Comparison of ENCODE assay signal across 1 cellular context in genomic region chr17:42679492-42680330, GRCh38.
TF ChIP-seq lines count a peak whose summit lies in the region.

No MANE protein-coding gene starts in this region.

TF ChIP-seq in K562, 482 proteins besides CTCF, POLR2A, EP300 and RAD21 (continues in another document):
- TF ChIP-seq SNRNP70 (optimal IDR thresholded peaks at IDR 0.05; ENCODE audit: low read depth, low read length) (no peak), EGR1 (conservative IDR thresholded peaks at IDR 0.05) (0 out of 2 replicates have a peak, but pooled peaks have one; percentile 6), ZZZ3 (IDR thresholded peaks at IDR 0.05) (no peak), ZNF384 (IDR thresholded peaks at IDR 0.05; ENCODE audit: low read depth, low read length) (no peak), ZNF212 (CRISPR knock-in tag; IDR thresholded peaks at IDR 0.05) (no peak), SAP30 (IDR thresholded peaks at IDR 0.05; ENCODE audit: borderline replicate concordance, insufficient read depth, low read depth, low read length, poor library complexity, severe bottlenecking) (no peak), MTA3 (IDR thresholded peaks at IDR 0.05; ENCODE audit: borderline replicate concordance) (peak; percentile 69; the same call in 1 of the 2 replicates), COPS2 (conservative IDR thresholded peaks at IDR 0.05) (no peak), CCAR2 (IDR thresholded peaks at IDR 0.05; ENCODE audit: low read depth, low read length) (no peak), HDAC8 (tag; IDR thresholded peaks at IDR 0.05) (no peak; the same call in 1 of the 2 replicates), ZBTB49 (CRISPR knock-in tag; IDR thresholded peaks at IDR 0.05; ENCODE audit: borderline replicate concordance) (no peak), E2F4 (CRISPR knock-in tag; IDR thresholded peaks at IDR 0.05; ENCODE audit: low read depth) (no peak), KDM4B (IDR thresholded peaks at IDR 0.05; ENCODE audit: borderline replicate concordance in 2 of 2, low read depth in 1 of 2) (0 out of 4 replicates have a peak, but pooled peaks of 1 of the 2 experiments have one; percentile 45), MCM7 (IDR thresholded peaks at IDR 0.05) (no peak), ELF4 (CRISPR knock-in tag; IDR thresholded peaks at IDR 0.05) (no peak), ZNF551 (CRISPR knock-in tag; IDR thresholded peaks at IDR 0.05) (no peak), MTA1 (IDR thresholded peaks at IDR 0.05; ENCODE audit: borderline replicate concordance) (no peak), ZNF146 (CRISPR knock-in tag; IDR thresholded peaks at IDR 0.05; ENCODE audit: unreplicated experiment) (no peak), THAP12 (CRISPR knock-in tag; IDR thresholded peaks at IDR 0.05) (no peak; the same call in 1 of the 2 replicates), MITF (IDR thresholded peaks at IDR 0.05) (no peak), SIN3B (IDR thresholded peaks at IDR 0.05; ENCODE audit: low read depth) (no peak), ZSCAN32 (CRISPR knock-in tag; IDR thresholded peaks at IDR 0.05) (no peak), ZNF584 (CRISPR knock-in tag; IDR thresholded peaks at IDR 0.05; ENCODE audit: low read depth) (no peak), SP1 (CRISPR knock-in tag; IDR thresholded peaks at IDR 0.05) (peak; percentile 88), ZNF253 (CRISPR knock-in tag; conservative IDR thresholded peaks at IDR 0.05) (no peak), DPF2 (IDR thresholded peaks at IDR 0.05) (no peak), ZNF431 (CRISPR knock-in tag; IDR thresholded peaks at IDR 0.05) (peak; percentile 79), FOXK1 (CRISPR knock-in tag; IDR thresholded peaks at IDR 0.05; ENCODE audit: borderline replicate concordance) (peak; percentile 72; the same call in 1 of the 2 replicates), SMARCB1 (IDR thresholded peaks at IDR 0.05; ENCODE audit: insufficient read length, low read depth) (no peak), GTF2A2 (tag; IDR thresholded peaks at IDR 0.05) (no peak), MIER1 (IDR thresholded peaks at IDR 0.05; ENCODE audit: low read depth) (no peak), ZNF133 (CRISPR knock-in tag; IDR thresholded peaks at IDR 0.05) (no peak), KLF1 (tag; IDR thresholded peaks at IDR 0.05) (0 out of 2 replicates have a peak, but pooled peaks have one; percentile 23), NFIX (CRISPR knock-in tag; IDR thresholded peaks at IDR 0.05; ENCODE audit: low read depth) (no peak), HLTF (IDR thresholded peaks at IDR 0.05) (no peak), GMEB1 (CRISPR knock-in tag; IDR thresholded peaks at IDR 0.05) (peak; percentile 75), HBP1 (CRISPR knock-in tag; IDR thresholded peaks at IDR 0.05) (no peak), XRCC5 (IDR thresholded peaks at IDR 0.05; ENCODE audit: low read depth, low read length) (no peak), ESRRB (CRISPR knock-in tag; IDR thresholded peaks at IDR 0.05; ENCODE audit: borderline replicate concordance) (no peak), THRB (CRISPR knock-in tag; conservative IDR thresholded peaks at IDR 0.05) (no peak), NFIC (IDR thresholded peaks at IDR 0.05) (peak; percentile 2), DIDO1 (tag; IDR thresholded peaks at IDR 0.05; ENCODE audit: low read depth) (no peak), THAP7 (CRISPR knock-in tag; IDR thresholded peaks at IDR 0.05) (no peak), E2F5 (CRISPR knock-in tag; IDR thresholded peaks at IDR 0.05) (peak; percentile 85; the same call in 1 of the 2 replicates), TCF7 (IDR thresholded peaks at IDR 0.05; ENCODE audit: borderline replicate concordance) (no peak), RB1 (IDR thresholded peaks at IDR 0.05; ENCODE audit: low read depth) (peak; percentile 84), LARP7 (IDR thresholded peaks at IDR 0.05) (no peak), ELK1 (CRISPR knock-in tag; IDR thresholded peaks at IDR 0.05) (no peak), CREB3 (tag; conservative IDR thresholded peaks at IDR 0.05; ENCODE audit: low read depth) (no peak), ZNF347 (CRISPR knock-in tag; IDR thresholded peaks at IDR 0.05; ENCODE audit: low read depth) (no peak), ZFPM2 (CRISPR knock-in tag; IDR thresholded peaks at IDR 0.05) (no peak), NEUROD1 (IDR thresholded peaks at IDR 0.05; ENCODE audit: borderline replicate concordance, low read depth, low read length, partially characterized antibody) (no peak), ZC3H11A (IDR thresholded peaks at IDR 0.05; ENCODE audit: low read depth, low read length) (no peak), NFE2 (IDR thresholded peaks at IDR 0.05; ENCODE audit: low read depth) (no peak), BRF2 (IDR thresholded peaks at IDR 0.05; ENCODE audit: borderline replicate concordance, insufficient read depth, insufficient read length) (no peak)
